Comparison of ENCODE assay signal across 8 cellular contexts in the genomic region with DNA sequence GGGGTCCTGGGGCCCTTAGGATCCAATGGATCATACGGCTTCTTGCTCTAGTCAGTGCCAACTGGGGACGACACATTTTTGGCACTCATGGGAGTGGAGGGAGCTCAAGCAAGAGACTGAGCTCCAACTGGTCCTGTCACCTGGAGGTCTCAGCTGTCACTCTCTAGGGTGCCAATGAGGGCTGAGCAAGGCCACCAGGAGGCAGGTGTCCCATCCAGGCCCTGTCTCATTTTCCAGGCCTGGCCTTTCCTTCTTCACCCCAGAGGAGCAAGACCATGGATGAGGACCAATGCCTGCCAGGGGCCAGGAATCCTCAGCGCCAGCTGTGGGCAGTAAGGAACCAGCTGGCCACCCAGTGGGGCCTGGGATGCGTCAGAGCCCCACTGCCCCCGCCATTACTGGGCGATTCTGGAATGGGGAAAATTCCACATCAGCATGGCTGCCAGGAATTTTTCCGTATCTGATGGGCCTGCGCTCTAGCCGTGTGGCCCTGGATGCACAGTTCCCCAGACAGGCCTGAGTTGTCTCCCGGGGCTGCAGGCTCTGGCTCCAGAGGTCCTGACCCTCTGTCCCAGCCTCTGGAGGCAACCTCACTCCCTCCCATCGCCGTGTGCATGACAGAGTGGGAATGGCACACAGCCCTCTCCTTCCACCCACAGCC. TPM values are rescaled to one million over a fixed set of nuclear protein-coding genes. Genes with fewer than 3 reads are reported as not detected.
DNase-seq lines count a peak whose midpoint lies in the region; ATAC-seq and TF ChIP-seq lines count a peak whose summit lies in the region.

No MANE protein-coding gene starts in this region.

- H3K4me1 ChIP-seq in mucosa of stomach (ENCODE audit: control insufficient read depth, insufficient read depth, low read length) = peaks cover 40% of the 10 kb centered on the region

- H3K9ac ChIP-seq in mucosa of stomach (ENCODE audit: low read length) = peak overlapping the region; percentile 32

- no peak overlapping the region for H3K4me3 ChIP-seq in epithelial cell of esophagus (ENCODE audit: low read length)
- H3K4me3 ChIP-seq in mucosa of stomach (ENCODE audit: low read length) = no peak overlapping the region

- DNase-seq in Right ventricle myocardium inferior (ENCODE audit: missing footprints) (no peak), cardiac septum (ENCODE audit: low spot score) (no peak), epithelial cell of esophagus (ENCODE audit: low read depth) (no peak), NCI-H1105 (lab: John Stamatoyannopoulos, UW) (no peak), amniotic stem cell (lab: John Stamatoyannopoulos, UW) (no peak)
- no peak for DNase-seq in activated T-cell treated with anti-CD3 and anti-CD28 coated beads, Interleukin-2, amount 50 U/mL, for 1 hour
- no peak for DNase-seq in stimulated activated CD4-positive, alpha-beta T cell treated with anti-CD3 and anti-CD28 coated beads, Interleukin-15, amount 100 ng/mL, for 24 hours

- TF ChIP-seq CTCF in epithelial cell of esophagus (IDR thresholded peaks at IDR 0.05; ENCODE audit: insufficient read depth, low read depth, low read length, missing control alignments) = peak; percentile 28

- peaks cover 8% of the 10 kb centered on the region for H3K36me3 ChIP-seq in mucosa of stomach (ENCODE audit: control insufficient read depth, insufficient read depth, low read length)

- intact Hi-C loops in Right ventricle myocardium inferior (cut with DNase I) = no loop called here
- intact Hi-C loops in cardiac septum (cut with DNase I) = no loop called here

- ATAC-seq in Right ventricle myocardium inferior = peak; percentile 38

- H3K27me3 ChIP-seq in mucosa of stomach (ENCODE audit: control insufficient read depth, insufficient read depth, low read length) = no peaks in the 10 kb centered on the region

- H3K9me3 ChIP-seq in mucosa of stomach (ENCODE audit: control insufficient read depth, low read length) = no peaks in the 10 kb centered on the region

RNA-seq across cellular contexts. Expression of a gene that starts 0.7 kb away (rescaled TPM):
- 0.19 TPM for total RNA-seq in Right ventricle myocardium inferior
- 0.32 TPM for total RNA-seq in cardiac septum

RNA-seq across cellular contexts. Expression of a gene that starts 16.6 kb away (rescaled TPM):
- total RNA-seq in Right ventricle myocardium inferior (22.4 TPM), cardiac septum (28.1 TPM)

RNA-seq across cellular contexts. Expression of a gene that starts 28.6 kb away (rescaled TPM):
- total RNA-seq in Right ventricle myocardium inferior (0.05 TPM), cardiac septum (0.40 TPM)

RNA-seq across cellular contexts. Expression of a gene that starts 31.8 kb away (rescaled TPM):
- total RNA-seq in Right ventricle myocardium inferior = 16.7 TPM
- 10.3 TPM for total RNA-seq in cardiac septum
